ENCODE assay signal across 2 cellular contexts in the genomic region with DNA sequence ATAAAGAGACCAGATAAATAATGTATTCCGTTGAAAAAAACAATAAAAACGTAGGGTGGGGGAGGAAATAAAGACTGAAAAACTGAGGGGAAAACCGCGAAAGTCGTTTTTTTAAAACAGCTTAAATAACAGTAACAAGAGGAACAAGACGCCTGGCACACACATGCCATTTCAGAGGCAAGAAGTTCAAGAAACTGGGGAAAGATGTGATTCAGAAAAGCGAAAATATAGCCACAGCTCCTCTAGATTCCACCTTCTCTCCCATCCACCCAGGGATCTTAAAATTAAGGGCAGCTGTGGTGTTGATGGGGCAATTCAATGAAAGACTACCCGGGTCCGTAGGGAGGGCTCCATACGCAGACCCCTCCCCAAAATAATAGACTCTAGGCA.
TF ChIP-seq lines count a peak whose summit lies in the region.

No MANE protein-coding gene starts in this region.

TF ChIP-seq in H1, 55 proteins besides CTCF, POLR2A, EP300 and RAD21:
- TF ChIP-seq, protein P1, sequence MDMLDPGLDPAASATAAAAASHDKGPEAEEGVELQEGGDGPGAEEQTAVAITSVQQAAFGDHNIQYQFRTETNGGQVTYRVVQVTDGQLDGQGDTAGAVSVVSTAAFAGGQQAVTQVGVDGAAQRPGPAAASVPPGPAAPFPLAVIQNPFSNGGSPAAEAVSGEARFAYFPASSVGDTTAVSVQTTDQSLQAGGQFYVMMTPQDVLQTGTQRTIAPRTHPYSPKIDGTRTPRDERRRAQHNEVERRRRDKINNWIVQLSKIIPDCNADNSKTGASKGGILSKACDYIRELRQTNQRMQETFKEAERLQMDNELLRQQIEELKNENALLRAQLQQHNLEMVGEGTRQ (IDR thresholded peaks at IDR 0.05; ENCODE audit: low read length), result no peak
- no peak for TF ChIP-seq SUZ12 (IDR thresholded peaks at IDR 0.05; ENCODE audit: low read length)

TF ChIP-seq in HEK293T, 16 proteins besides CTCF, POLR2A, EP300 and RAD21:
- TF ChIP-seq CTBP1 (IDR thresholded peaks at IDR 0.05; ENCODE audit: borderline replicate concordance), result no peak
- no peak for TF ChIP-seq FOXK2 (IDR thresholded peaks at IDR 0.05)
- no peak for TF ChIP-seq TARDBP (IDR thresholded peaks at IDR 0.05)
- TF ChIP-seq NFRKB (IDR thresholded peaks at IDR 0.05), result no peak
- no peak for TF ChIP-seq ARNT (IDR thresholded peaks at IDR 0.05)
- TF ChIP-seq SUZ12 (IDR thresholded peaks at IDR 0.05), result no peak
- no peak for TF ChIP-seq ELF4 (IDR thresholded peaks at IDR 0.05)
- no peak for TF ChIP-seq SP1 (IDR thresholded peaks at IDR 0.05)
- TF ChIP-seq, protein P2, sequence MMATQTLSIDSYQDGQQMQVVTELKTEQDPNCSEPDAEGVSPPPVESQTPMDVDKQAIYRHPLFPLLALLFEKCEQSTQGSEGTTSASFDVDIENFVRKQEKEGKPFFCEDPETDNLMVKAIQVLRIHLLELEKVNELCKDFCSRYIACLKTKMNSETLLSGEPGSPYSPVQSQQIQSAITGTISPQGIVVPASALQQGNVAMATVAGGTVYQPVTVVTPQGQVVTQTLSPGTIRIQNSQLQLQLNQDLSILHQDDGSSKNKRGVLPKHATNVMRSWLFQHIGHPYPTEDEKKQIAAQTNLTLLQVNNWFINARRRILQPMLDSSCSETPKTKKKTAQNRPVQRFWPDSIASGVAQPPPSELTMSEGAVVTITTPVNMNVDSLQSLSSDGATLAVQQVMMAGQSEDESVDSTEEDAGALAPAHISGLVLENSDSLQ (IDR thresholded peaks at IDR 0.05), result no peak
- no peak for TF ChIP-seq ZNF384 (IDR thresholded peaks at IDR 0.05)
- no peak for TF ChIP-seq HDGF (IDR thresholded peaks at IDR 0.05; ENCODE audit: borderline replicate concordance)
- TF ChIP-seq FOXM1 (IDR thresholded peaks at IDR 0.05; ENCODE audit: borderline replicate concordance), result no peak
- no peak for TF ChIP-seq LEF1 (IDR thresholded peaks at IDR 0.05; ENCODE audit: borderline replicate concordance)
- no peak for TF ChIP-seq FOXA1 (IDR thresholded peaks at IDR 0.05)
- no peak for TF ChIP-seq BHLHE40 (IDR thresholded peaks at IDR 0.05; ENCODE audit: borderline replicate concordance)
- no peak for TF ChIP-seq L3MBTL2 (conservative IDR thresholded peaks at IDR 0.05)
